In the genomic region with DNA sequence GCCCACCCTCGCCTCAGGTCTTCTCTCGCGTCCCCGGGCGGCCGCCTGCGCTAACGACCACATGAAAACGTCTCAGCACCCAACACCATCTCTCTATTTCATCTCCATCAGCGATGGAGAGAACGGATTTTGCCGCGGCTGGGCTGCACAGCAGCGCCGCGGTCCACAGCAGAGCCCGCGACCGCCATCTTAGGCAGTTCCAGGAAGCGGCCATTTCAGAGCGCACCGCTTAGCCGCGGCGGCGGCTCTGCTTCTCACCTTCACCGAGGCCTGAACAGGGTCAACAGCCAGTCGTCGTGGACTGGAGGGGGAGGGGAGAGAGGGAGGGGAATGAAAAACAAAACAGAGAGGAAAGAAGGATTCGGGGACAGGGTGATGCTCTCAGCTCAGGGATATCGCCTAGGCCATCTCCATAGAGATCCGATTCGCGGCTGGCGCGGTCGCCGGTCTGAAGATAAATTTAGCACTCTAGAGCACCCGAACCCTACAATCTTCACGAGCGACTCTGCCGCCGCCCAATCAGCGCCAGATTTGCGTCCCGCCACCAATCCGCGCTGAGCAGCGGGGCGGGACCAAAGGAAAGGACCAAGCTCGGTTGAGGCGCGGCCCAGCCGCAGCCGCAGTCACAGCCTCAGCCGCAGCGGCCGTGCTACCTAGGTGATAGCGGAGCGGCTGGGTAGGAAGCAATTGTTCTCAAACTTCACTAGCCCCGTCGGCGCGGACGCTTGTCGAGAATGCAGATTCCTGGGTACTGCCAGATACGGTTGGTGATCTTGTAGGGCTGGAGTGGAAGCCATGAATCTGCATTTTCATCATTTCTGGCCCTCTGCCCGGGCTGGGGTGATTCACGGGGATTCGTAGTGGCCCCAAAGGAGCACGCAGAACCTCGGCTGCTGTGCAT, we compare ENCODE assay signal across 8 cellular contexts. TPM values are rescaled to one million over a fixed set of nuclear protein-coding genes. Genes with fewer than 3 reads are reported as not detected.
A peak's percentile ranks its signal among the peaks of the same experiment; 100 is the strongest.
DNase-seq lines count a peak whose midpoint lies in the region; ATAC-seq and TF ChIP-seq lines count a peak whose summit lies in the region.

A gene (minus strand): TSS at position 450 of the 901 bp plus-strand sequence. CDS start 3,108 bp downstream, outside the sequence.

- H3K27ac Mint-ChIP-seq in T-helper 17 cell, result peak within 1 kb of the TSS; percentile 100

- intact Hi-C loops in left ventricle myocardium inferior (cut with micrococcal nuclease) (no loop called here), prostate gland (cut with DNase I) (loop anchor here (1.0 to 5.0 kb wide), 4 partner anchors 39 to 106 kb away; a partner anchor contains a TSS)

- H3K4me3 ChIP-seq in left ventricle myocardium inferior, result peak within 1 kb of the TSS; percentile 90
- H3K4me3 ChIP-seq in prostate gland, result peak within 1 kb of the TSS; percentile 69 to 72
- H3K4me3 ChIP-seq in urinary bladder (ENCODE audit: low read depth, low read length), result peak within 1 kb of the TSS; percentile 80

- DNase-seq in NCI-H1694 treated with DMSO at 0.1 percent for 48 hours (lab: John Stamatoyannopoulos, UW), result peak; percentile 94
- DNase-seq in T-helper 17 cell, result peak; percentile 90 to 93 (median 92)
- peak; percentile 76 to 99 (median 96) for DNase-seq in amygdala (lab: John Stamatoyannopoulos, UW)
- peak; percentile 97 for DNase-seq in left ventricle myocardium inferior
- DNase-seq in prostate gland (ENCODE audit: low spot score), result peak; percentile 98

- H3K4me1 ChIP-seq in left ventricle myocardium inferior (peaks cover 74% of the 10 kb centered on the region), prostate gland (replicated peaks) (no peaks in the 10 kb centered on the region), urinary bladder (ENCODE audit: insufficient read depth) (no peaks in the 10 kb centered on the region)

- H3K4me3 Mint-ChIP-seq in T-helper 17 cell, result peak within 1 kb of the TSS; percentile 100

- TF ChIP-seq CTCF in left ventricle myocardium inferior (IDR thresholded peaks at IDR 0.05; ENCODE audit: borderline replicate concordance) (no peak), prostate gland (IDR thresholded peaks at IDR 0.05) (peak in 1 of 4 experiments; percentile 9)

- H3K27me3 Mint-ChIP-seq in T-helper 17 cell, result no peaks in the 10 kb centered on the region

- under 1% methylated on average over 72 of the region's 72 CpGs for WGBS in prostate gland
- under 1% methylated on average over 72 of the region's 72 CpGs for WGBS in urinary bladder

- no peaks in the 10 kb centered on the region for H3K9me3 ChIP-seq in T-helper 17 cell (ENCODE audit: control insufficient read depth, low read length, poor library complexity, severe bottlenecking)
- H3K9me3 ChIP-seq in left ventricle myocardium inferior (replicated peaks), result no peaks in the 10 kb centered on the region
- H3K9me3 ChIP-seq in prostate gland, result no peaks in the 10 kb centered on the region

- H3K27me3 ChIP-seq in left ventricle myocardium inferior (ENCODE audit: low read depth), result no peaks in the 10 kb centered on the region
- H3K27me3 ChIP-seq in prostate gland (replicated peaks; ENCODE audit: insufficient read depth), result no peaks in the 10 kb centered on the region

- H3K36me3 Mint-ChIP-seq in T-helper 17 cell (ENCODE audit: low read depth), result peaks cover 6% of the 10 kb centered on the region

- peaks cover 30% of the 10 kb centered on the region for H3K4me1 Mint-ChIP-seq in T-helper 17 cell

- H3K36me3 ChIP-seq in left ventricle myocardium inferior, result peaks cover 31% of the 10 kb centered on the region
- no peaks in the 10 kb centered on the region for H3K36me3 ChIP-seq in prostate gland
- H3K36me3 ChIP-seq in urinary bladder (ENCODE audit: insufficient read depth), result peaks cover 2% of the 10 kb centered on the region

- H3K27ac ChIP-seq in left ventricle myocardium inferior (replicated peaks) (peak within 1 kb of the TSS; percentile 99), prostate gland (peak within 1 kb of the TSS; percentile 96 to 98), urinary bladder (ENCODE audit: low read depth) (peak within 1 kb of the TSS; percentile 99)

- peak; percentile 93 for ATAC-seq in HG02885 (IDR thresholded peaks at IDR 0.05; ENCODE audit: poor library complexity, unreplicated experiment)
- peak; percentile 91 for ATAC-seq in T-helper 17 cell

- TF ChIP-seq POLR2A in GM15510 (IDR thresholded peaks at IDR 0.05; ENCODE audit: borderline replicate concordance, extremely low read depth, insufficient read length), result peak; percentile 91
- TF ChIP-seq POLR2A in prostate gland (IDR thresholded peaks at IDR 0.05), result peak; percentile 98

RNA-seq across cellular contexts. Expression of the gene that starts here (rescaled TPM):
- total RNA-seq in T-helper 17 cell (10 to 100 TPM; 56.6 to 64.2 TPM), left ventricle myocardium inferior (41.6 TPM), prostate gland (10 to 100 TPM; 26.2 to 33.0 TPM), urinary bladder (73.8 TPM)
- 29.2 TPM for polyA plus RNA-seq in urinary bladder

Comparison
In these comparisons a context has a peak if more than half of its experiments do, and no peak if none do; other contexts are left out.
1. Peak in every context shown above with its lines: DNase-seq, ATAC-seq, H3K4me3 ChIP-seq and H3K27ac ChIP-seq.